In genomic region chr9:35948901-35949318, GRCh38 we compare ENCODE assay signal across 17 cellular contexts. TPM values are rescaled to one million over a fixed set of nuclear protein-coding genes. Genes with fewer than 3 reads are reported as not detected.
A peak's percentile ranks its signal among the peaks of the same experiment; 100 is the strongest.
DNase-seq lines count a peak whose midpoint lies in the region; ATAC-seq, FAIRE-seq and TF ChIP-seq lines count a peak whose summit lies in the region.
"Had no signal": no experiment of that assay in that cellular context is flagged by ENCODE, and none has a peak within 500 bp of the region (broad histone marks: within the 10 kb centered on the region; RNA-seq: fewer than 3 reads in every experiment).

No MANE protein-coding gene starts in this region.

- no peaks in the 10 kb centered on the region for H3K36me3 ChIP-seq in Caco-2 (ENCODE audit: control insufficient read depth, insufficient read depth, low read length)
- no peaks in the 10 kb centered on the region for H3K36me3 ChIP-seq in Loucy (ENCODE audit: insufficient read depth, low read length)
- H3K36me3 ChIP-seq in endothelial cell of umbilical vein (ENCODE audit: control insufficient read depth in 2 of 2, extremely low read depth in 1 of 2, insufficient read depth in 2 of 2, low read length in 2 of 2) = no peaks in the 10 kb centered on the region
- H3K36me3 ChIP-seq in mucosa of descending colon (ENCODE audit: low read depth) = no peaks in the 10 kb centered on the region

- peak overlapping the region; percentile 57 for H3K27ac Mint-ChIP-seq in Caco-2 (ENCODE audit: unreplicated experiment)
- H3K27ac Mint-ChIP-seq in activated CD4-positive, alpha-beta memory T cell treated with anti-CD3 and anti-CD28 coated beads for 36 hours = no peak overlapping the region

- no peaks in the 10 kb centered on the region for H3F3A ChIP-seq in Loucy (ENCODE audit: low read depth)

- dilution Hi-C loops in endothelial cell of umbilical vein (cut with MboI; ENCODE audit: extremely low pct_ligation_motif_present, low sequenced_read_pairs) = no loop called here

- H3K4me3 Mint-ChIP-seq in Caco-2 (ENCODE audit: unreplicated experiment) = no peak overlapping the region
- no peak overlapping the region for H3K4me3 Mint-ChIP-seq in activated CD4-positive, alpha-beta memory T cell treated with anti-CD3 and anti-CD28 coated beads for 36 hours

- H2AFZ ChIP-seq in Loucy (ENCODE audit: low read length) (peak overlapping the region; percentile 81), endothelial cell of umbilical vein (ENCODE audit: low read depth, low read length) (peak overlapping the region; percentile 74)
- H2AFZ ChIP-seq: parathyroid adenoma had no signal

- no peak for TF ChIP-seq POLR2A in endothelial cell of umbilical vein (IDR thresholded peaks at IDR 0.05; ENCODE audit: low read depth, low read length)

- no peaks in the 10 kb centered on the region for H3K27me3 Mint-ChIP-seq in Caco-2 (ENCODE audit: insufficient read depth, unreplicated experiment)
- no peaks in the 10 kb centered on the region for H3K27me3 Mint-ChIP-seq in activated CD4-positive, alpha-beta memory T cell treated with anti-CD3 and anti-CD28 coated beads for 36 hours

- no peaks in the 10 kb centered on the region for H3K27me3 ChIP-seq in Caco-2 (replicated peaks; ENCODE audit: control insufficient read depth, insufficient read depth, low read length)
- H3K27me3 ChIP-seq in Loucy (ENCODE audit: insufficient read depth, low read length, poor library complexity, severe bottlenecking) = no peaks in the 10 kb centered on the region
- H3K27me3 ChIP-seq in endothelial cell of umbilical vein (ENCODE audit: control insufficient read depth in 2 of 2, insufficient read depth in 2 of 2, low read length in 2 of 2) = no peaks in the 10 kb centered on the region

- peak; percentile 12 for FAIRE-seq in endothelial cell of umbilical vein (lab: Jason Lieb, UNC)

- peaks cover 10% of the 10 kb centered on the region for H3K4me1 ChIP-seq in Caco-2
- peaks cover 32% of the 10 kb centered on the region for H3K4me1 ChIP-seq in Loucy (ENCODE audit: insufficient read depth, low read length, poor library complexity, severe bottlenecking)
- H3K4me1 ChIP-seq in endothelial cell of umbilical vein (ENCODE audit: control insufficient read depth, extremely low read depth, insufficient read depth, low read length) = peaks cover 41% of the 10 kb centered on the region
- peaks cover 27% of the 10 kb centered on the region for H3K4me1 ChIP-seq in mucosa of descending colon (ENCODE audit: low read depth)
- H3K4me1 ChIP-seq: parathyroid adenoma had no signal

- H3K4me2 ChIP-seq in Loucy (ENCODE audit: low read depth, low read length, poor library complexity, severe bottlenecking) = peak overlapping the region; percentile 5
- H3K4me2 ChIP-seq in endothelial cell of umbilical vein (ENCODE audit: insufficient read depth, low read length) = peak overlapping the region; percentile 20

- peaks cover 10% of the 10 kb centered on the region for H3K4me1 Mint-ChIP-seq in Caco-2 (ENCODE audit: low read depth, unreplicated experiment)
- peaks cover 33% of the 10 kb centered on the region for H3K4me1 Mint-ChIP-seq in activated CD4-positive, alpha-beta memory T cell treated with anti-CD3 and anti-CD28 coated beads for 36 hours (ENCODE audit: low read depth)

- CTCF ChIA-PET in Caco-2 (lab: Charles Lee) (interaction anchor here (0.6 kb wide), 1 partner anchor 159 kb away, joined by 3 read pairs; no protein-coding TSS in a partner anchor), endothelial cell of umbilical vein (lab: Charles Lee) (interaction anchor here (0.7 to 1.3 kb wide), 4 partner anchors 11 to 53 kb away, joined by 3 to 5 read pairs (median 4); no protein-coding TSS in a partner anchor)
- CTCF ChIA-PET in activated CD4-positive, alpha-beta memory T cell treated with anti-CD3 and anti-CD28 coated beads for 36 hours (lab: Charles Lee) = interaction anchor here (0.6 to 2.1 kb wide), 5 partner anchors 10 to 649 kb away, joined by 3 to 12 read pairs (median 3); no protein-coding TSS in a partner anchor

- H3K4me3 ChIP-seq in Caco-2 (ENCODE audit: low read depth, low read length) = no peak overlapping the region
- H3K4me3 ChIP-seq in Loucy (ENCODE audit: low read length, poor library complexity, severe bottlenecking) = no peak overlapping the region
- H3K4me3 ChIP-seq in endothelial cell of umbilical vein (replicated peaks in 1 of 3; ENCODE audit: insufficient read depth in 1 of 3, low read depth in 1 of 3, low read length in 3 of 3) = no peak overlapping the region
- H3K4me3 ChIP-seq in mucosa of descending colon = no peak overlapping the region

- no peaks in the 10 kb centered on the region for H3K79me2 ChIP-seq in Loucy (ENCODE audit: insufficient read depth, low read length)
- H3K79me2 ChIP-seq in endothelial cell of umbilical vein (ENCODE audit: control insufficient read depth, insufficient read depth, low read length) = no peaks in the 10 kb centered on the region
- H3K79me2 ChIP-seq: parathyroid adenoma had no signal

- H3K9me2 ChIP-seq in Loucy (replicated peaks; ENCODE audit: low read depth, low read length) = no peaks in the 10 kb centered on the region

- H3K9me1 ChIP-seq in endothelial cell of umbilical vein (replicated peaks; ENCODE audit: control insufficient read depth, extremely low read depth, insufficient read depth, low read length) = no peaks in the 10 kb centered on the region

- no peaks in the 10 kb centered on the region for H3K9me3 ChIP-seq in Caco-2
- no peaks in the 10 kb centered on the region for H3K9me3 ChIP-seq in Loucy (ENCODE audit: insufficient read depth, low read depth, low read length)
- no peaks in the 10 kb centered on the region for H3K9me3 ChIP-seq in endothelial cell of umbilical vein (replicated peaks; ENCODE audit: control insufficient read depth, insufficient read depth, low read length)
- no peaks in the 10 kb centered on the region for H3K9me3 ChIP-seq in mucosa of descending colon

- intact Hi-C loops in Caco-2 (cut with micrococcal nuclease; ENCODE audit: unreplicated experiment) = loop anchor here (5.0 kb wide), 1 partner anchor 218 kb away; the partner anchor contains the start of gene CCIN
- intact Hi-C loops in endothelial cell of umbilical vein (cut with micrococcal nuclease) = loop anchor here (5.0 kb wide), 1 partner anchor 122 kb away; the partner anchor contains the start of genes FAM221B and TMEM8B
- intact Hi-C loops in mucosa of descending colon (cut with DNase I, micrococcal nuclease) = loop anchor here (5.0 kb wide), 2 partner anchors 42 to 47 kb away; partner anchors contain the start of genes HRCT1 (in 1 of the 2) and SPAAR (in 1 of the 2)
- intact Hi-C loops in activated CD4-positive, alpha-beta memory T cell treated with anti-CD3 and anti-CD28 coated beads for 36 hours (cut with micrococcal nuclease) = no loop called here

- POLR2A ChIA-PET in Caco-2 (lab: Charles Lee) = no interaction called here
- POLR2A ChIA-PET in endothelial cell of umbilical vein (lab: Charles Lee) = no interaction called here
- POLR2A ChIA-PET in activated CD4-positive, alpha-beta memory T cell treated with anti-CD3 and anti-CD28 coated beads for 36 hours (lab: Charles Lee) = no interaction called here

- H4K20me1 ChIP-seq in Loucy (ENCODE audit: insufficient read depth, low read length, poor library complexity, severe bottlenecking) = no peaks in the 10 kb centered on the region
- no peaks in the 10 kb centered on the region for H4K20me1 ChIP-seq in endothelial cell of umbilical vein (replicated peaks; ENCODE audit: control insufficient read depth, extremely low read depth, insufficient read depth, low read length)

- peak overlapping the region; percentile 44 for H3K27ac ChIP-seq in endothelial cell of umbilical vein (ENCODE audit: insufficient read depth, low read depth, low read length)
- H3K27ac ChIP-seq: parathyroid adenoma had no signal

- peak; percentile 87 for ATAC-seq in mucosa of descending colon
- ATAC-seq in HG03097 (IDR thresholded peaks at IDR 0.05; ENCODE audit: low FRiP score, unreplicated experiment) = no peak
- no peak for ATAC-seq in GM18870 (IDR thresholded peaks at IDR 0.05; ENCODE audit: unreplicated experiment)

- no peaks in the 10 kb centered on the region for H3K36me3 Mint-ChIP-seq in Caco-2 (ENCODE audit: insufficient read depth, unreplicated experiment)
- H3K36me3 Mint-ChIP-seq in activated CD4-positive, alpha-beta memory T cell treated with anti-CD3 and anti-CD28 coated beads for 36 hours = no peaks in the 10 kb centered on the region

- peak overlapping the region; percentile 17 for H3K9ac ChIP-seq in Loucy (ENCODE audit: low read depth, low read length, poor library complexity, severe bottlenecking)
- peak overlapping the region; percentile 34 for H3K9ac ChIP-seq in endothelial cell of umbilical vein (replicated peaks; ENCODE audit: extremely low read depth, insufficient read depth, low read length)
- H3K9ac ChIP-seq: parathyroid adenoma had no signal

- H3K9me3 Mint-ChIP-seq in Caco-2 (ENCODE audit: unreplicated experiment) = no peaks in the 10 kb centered on the region
- no peaks in the 10 kb centered on the region for H3K9me3 Mint-ChIP-seq in activated CD4-positive, alpha-beta memory T cell treated with anti-CD3 and anti-CD28 coated beads for 36 hours

- TF ChIP-seq CTCF in Caco-2 (IDR thresholded peaks at IDR 0.05; ENCODE audit: insufficient read depth in 1 of 2, low read depth in 1 of 2, low read length in 1 of 2, severe bottlenecking in 1 of 2, unreplicated experiment in 1 of 2) = no peak
- no peak for TF ChIP-seq CTCF in Loucy (conservative IDR thresholded peaks at IDR 0.05; ENCODE audit: low read length)
- TF ChIP-seq CTCF in endothelial cell of umbilical vein (IDR thresholded peaks at IDR 0.05; ENCODE audit: extremely low read depth in 1 of 2, insufficient read depth in 1 of 2, low read depth in 1 of 2, low read length in 2 of 2) = no peak
- TF ChIP-seq CTCF in mucosa of descending colon (IDR thresholded peaks at IDR 0.05) = no peak

- DNase-seq in Caco-2 (peak; percentile 32 to 51), endothelial cell of umbilical vein (ENCODE audit: low read depth, low spot score) (peak; percentile 70), mucosa of descending colon (peak in 1 of 3 donors; percentile 51), NCI-H187 treated with DMSO at 0.1 percent for 48 hours (lab: John Stamatoyannopoulos, UW) (no peak)
- DNase-seq in activated CD4-positive, alpha-beta memory T cell treated with anti-CD3 and anti-CD28 coated beads for 36 hours = no peak
- DNase-seq: activated CD4-positive, CD25-positive, alpha-beta regulatory T cell; activated naive CD4-positive, alpha-beta T cell treated with Interleukin-2 at 50 U/mL for 16 hours; effector CD4-positive, alpha-beta T cell; GDM1 had no signal

- no TSS peak for BruUV-seq in Caco-2 (replicated peaks; lab: Mats Ljungman, UMichigan)
- no TSS peak for BruUV-seq in endothelial cell of umbilical vein (replicated peaks; lab: Mats Ljungman, UMichigan)

RNA-seq across cellular contexts. Expression of gene OR2S2, which starts 9.0 kb away (rescaled TPM):
- total RNA-seq in Caco-2 (2022) (not detected in 2 replicates), endothelial cell of umbilical vein (not detected in 2 replicates), mucosa of descending colon (not detected)
- not detected in 2 replicates for polyA plus RNA-seq in endothelial cell of umbilical vein
- polyA plus RNA-seq in endothelial cell of umbilical vein (2011; cell fraction: cytosol; rRNA removed) = not detected in 2 replicates
- polyA plus RNA-seq in endothelial cell of umbilical vein (2011; cell fraction: nucleus; rRNA removed) = not detected in 2 replicates
- polyA plus RNA-seq in endothelial cell of umbilical vein (2012) = not detected in 2 replicates
- polyA minus RNA-seq in endothelial cell of umbilical vein = not detected in 2 replicates
- polyA minus RNA-seq in endothelial cell of umbilical vein (2011; cell fraction: cytosol; rRNA and poly(A)+ RNA removed) = not detected
- not detected in 2 replicates for polyA minus RNA-seq in endothelial cell of umbilical vein (2011; cell fraction: nucleus; rRNA and poly(A)+ RNA removed)
- total RNA-seq in activated CD4-positive, alpha-beta memory T cell treated with anti-CD3 and anti-CD28 coated beads for 36 hours = not detected
- total RNA-seq: RPMI7951; subcutaneous adipose tissue; T-helper 1 cell treated with Interleukin-12 subunit alpha and Interleukin-12 subunit beta and Interleukin-4 antibody, amounts not matched to agents 30 ng/mL and 1 ng/mL, for 36 hours had no signal

RNA-seq across cellular contexts. Expression of gene SPAAR, which starts 39.6 kb away (rescaled TPM):
- total RNA-seq in Caco-2 (2022) (not detected in 2 replicates), endothelial cell of umbilical vein (13.0 and 24.8 TPM in 2 replicates), mucosa of descending colon (1 to 10 TPM; 2.0 to 2.9 (median 2.0) TPM)
- polyA plus RNA-seq in endothelial cell of umbilical vein = 20.8 and 23.0 TPM in 2 replicates
- 15.2 and 16.0 TPM in 2 replicates for polyA plus RNA-seq in endothelial cell of umbilical vein (2011; cell fraction: cytosol; rRNA removed)
- polyA plus RNA-seq in endothelial cell of umbilical vein (2011; cell fraction: nucleus; rRNA removed) = 10.6 and 11.8 TPM in 2 replicates
- 14.3 and 25.3 TPM in 2 replicates for polyA plus RNA-seq in endothelial cell of umbilical vein (2012)
- 19.9 and 21.2 TPM in 2 replicates for polyA minus RNA-seq in endothelial cell of umbilical vein
- polyA minus RNA-seq in endothelial cell of umbilical vein (2011; cell fraction: cytosol; rRNA and poly(A)+ RNA removed) = not detected
- polyA minus RNA-seq in endothelial cell of umbilical vein (2011; cell fraction: nucleus; rRNA and poly(A)+ RNA removed) = 12.7 and 15.8 TPM in 2 replicates
- total RNA-seq in activated CD4-positive, alpha-beta memory T cell treated with anti-CD3 and anti-CD28 coated beads for 36 hours = not detected
- total RNA-seq: fibroblast of villous mesenchyme; RPMI7951; T-helper 1 cell treated with Interleukin-12 subunit alpha and Interleukin-12 subunit beta and Interleukin-4 antibody, amounts not matched to agents 30 ng/mL and 1 ng/mL, for 36 hours had no signal

RNA-seq across cellular contexts. Expression of gene HRCT1, which starts 42.9 kb away (rescaled TPM):
- not detected in 2 replicates for total RNA-seq in Caco-2 (2022)
- 1.2 and 5.2 TPM in 2 replicates for total RNA-seq in endothelial cell of umbilical vein
- polyA plus RNA-seq in endothelial cell of umbilical vein = 7.0 and 9.9 TPM in 2 replicates
- polyA plus RNA-seq in endothelial cell of umbilical vein (2011; cell fraction: cytosol; rRNA removed) = 6.2 and 7.1 TPM in 2 replicates
- polyA plus RNA-seq in endothelial cell of umbilical vein (2011; cell fraction: nucleus; rRNA removed) = 2.4 and 2.9 TPM in 2 replicates
- polyA plus RNA-seq in endothelial cell of umbilical vein (2012) = 3.2 and 3.4 TPM in 2 replicates
- 0.51 and 2.2 TPM in 2 replicates for polyA minus RNA-seq in endothelial cell of umbilical vein
- polyA minus RNA-seq in endothelial cell of umbilical vein (2011; cell fraction: cytosol; rRNA and poly(A)+ RNA removed) = not detected
- polyA minus RNA-seq in endothelial cell of umbilical vein (2011; cell fraction: nucleus; rRNA and poly(A)+ RNA removed) = 0.48 and 0.82 TPM in 2 replicates
- 100 to 1,000 TPM in 1 of 3 donors, 10 to 100 TPM in 2; 24.8 to 161 (median 82.1) TPM for total RNA-seq in mucosa of descending colon
- not detected for total RNA-seq in activated CD4-positive, alpha-beta memory T cell treated with anti-CD3 and anti-CD28 coated beads for 36 hours
- total RNA-seq: RPMI7951; T-helper 1 cell treated with Interleukin-12 subunit alpha and Interleukin-12 subunit beta and Interleukin-4 antibody, amounts not matched to agents 30 ng/mL and 1 ng/mL, for 36 hours had no signal

Comparison
In these comparisons a context has a peak if more than half of its experiments do, and no peak if none do; other contexts are left out.
1. DNase-seq: peak in Caco-2 (2 of 2) and endothelial cell of umbilical vein (single experiment); none in activated CD4-positive, alpha-beta memory T cell treated with anti-CD3 and anti-CD28 coated beads for 36 hours (single experiment) and NCI-H187 treated with DMSO at 0.1 percent for 48 hours (single experiment).